Comparison of ENCODE assay signal across 21 cellular contexts in the genomic region with DNA sequence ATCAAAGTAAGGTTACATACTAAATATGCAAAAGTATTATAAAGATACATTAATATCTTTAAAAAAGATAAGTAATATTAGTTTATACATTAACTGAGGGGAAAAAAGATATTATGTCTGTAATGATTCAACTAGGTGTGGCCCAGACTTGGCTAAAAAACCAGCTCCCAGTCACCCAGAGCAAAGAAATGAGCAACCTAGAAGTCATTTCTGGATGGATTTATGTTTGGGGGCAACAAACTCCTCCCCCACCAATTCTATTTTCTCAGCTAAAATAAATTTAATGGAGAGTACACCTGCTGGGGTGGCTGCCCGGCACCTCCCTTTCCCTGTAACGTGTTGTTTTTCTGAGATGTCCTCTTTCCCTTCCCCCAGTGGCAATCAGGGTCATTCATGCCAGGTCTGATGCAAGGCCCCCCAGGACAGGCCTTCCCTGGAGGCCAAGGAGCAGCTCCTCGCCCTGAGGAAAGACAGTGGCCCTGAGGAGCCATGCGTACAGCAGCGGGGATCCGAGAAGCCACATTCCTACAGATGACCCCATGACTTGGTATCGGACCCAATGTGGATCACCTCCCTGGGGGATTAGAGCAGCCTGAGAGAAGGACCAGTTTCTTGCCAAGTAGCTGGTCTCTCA.
A peak's percentile ranks its signal among the peaks of the same experiment; 100 is the strongest.
DNase-seq lines count a peak whose midpoint lies in the region; ATAC-seq, FAIRE-seq and TF ChIP-seq lines count a peak whose summit lies in the region.
"Had no signal": no experiment of that assay in that cellular context is flagged by ENCODE, and none has a peak within 500 bp of the region (broad histone marks: within the 10 kb centered on the region; RNA-seq: fewer than 3 reads in every experiment).

No MANE protein-coding gene starts in this region.

- H4K8ac ChIP-seq in mesendoderm (ENCODE audit: low read depth, low read length): no peak overlapping the region

- no peak overlapping the region for H3K4ac ChIP-seq in mesendoderm (ENCODE audit: low read depth, low read length)

- H2AK5ac ChIP-seq in mesendoderm (ENCODE audit: low read length): no peak overlapping the region

- H3K79me2 ChIP-seq in mesendoderm (ENCODE audit: control insufficient read depth, insufficient read depth, low read length): no peaks in the 10 kb centered on the region

- no peak overlapping the region for H2BK120ac ChIP-seq in mesendoderm (ENCODE audit: low read depth, low read length)

- no peaks in the 10 kb centered on the region for H3K9me3 ChIP-seq in lower lobe of right lung
- H3K9me3 ChIP-seq in upper lobe of right lung: no peaks in the 10 kb centered on the region
- H3K9me3 ChIP-seq: prostate gland had no signal

- no peak overlapping the region for H3K4me2 ChIP-seq in mesendoderm (ENCODE audit: low read length)

- no peak overlapping the region for H3K4me3 ChIP-seq in bronchial epithelial cell (ENCODE audit: low read depth, low read length)
- H3K4me3 ChIP-seq in lower lobe of right lung: no peak overlapping the region
- H3K4me3 ChIP-seq in upper lobe of right lung: no peak overlapping the region
- H3K4me3 ChIP-seq in mesendoderm (ENCODE audit: low read length): no peak overlapping the region
- H3K4me3 ChIP-seq: prostate gland had no signal

- FAIRE-seq in bronchial epithelial cell (lab: Jason Lieb, UNC): no peak
- FAIRE-seq: A204.1, frontal cortex had no signal

- peaks cover 66% of the 10 kb centered on the region for H3K4me1 ChIP-seq in lower lobe of right lung
- H3K4me1 ChIP-seq in upper lobe of right lung: peaks cover 24% of the 10 kb centered on the region
- H3K4me1 ChIP-seq in mesendoderm (ENCODE audit: control insufficient read depth, low read depth, low read length): no peaks in the 10 kb centered on the region

- intact Hi-C loops in left cardiac atrium (cut with DNase I): no loop called here
- intact Hi-C loops in cardiac septum (cut with DNase I): no loop called here
- intact Hi-C loops in lower lobe of right lung (cut with DNase I): no loop called here
- intact Hi-C loops in upper lobe of right lung (cut with DNase I): loop anchor here (2.0 kb wide), 1 partner anchor 28 kb away; no protein-coding TSS in a partner anchor

- H3K27me3 ChIP-seq in bronchial epithelial cell (ENCODE audit: control insufficient read depth, insufficient read depth, low read length) (no peaks in the 10 kb centered on the region), lower lobe of right lung (ENCODE audit: low read depth) (no peaks in the 10 kb centered on the region), upper lobe of right lung (no peaks in the 10 kb centered on the region), mesendoderm (ENCODE audit: insufficient read depth, low read length, poor library complexity) (no peaks in the 10 kb centered on the region)

- WGBS in mesendoderm (ENCODE audit: extremely low coverage, insufficient coverage, low lambda C conversion rate): no CpG with 5 or more reads among the region's 7 CpGs

- H3K18ac ChIP-seq in mesendoderm (ENCODE audit: low read length): no peak overlapping the region

- H3K56ac ChIP-seq in mesendoderm (ENCODE audit: low read length): no peak overlapping the region

- no peak overlapping the region for H3K23ac ChIP-seq in mesendoderm (ENCODE audit: low read length)

- peak overlapping the region; percentile 40 for H3K27ac ChIP-seq in lower lobe of right lung
- H3K27ac ChIP-seq in upper lobe of right lung: peak overlapping the region; percentile 33
- H3K27ac ChIP-seq in mesendoderm (ENCODE audit: low read depth, low read length): no peak overlapping the region
- H3K27ac ChIP-seq: prostate gland had no signal

- DNase-seq in left cardiac atrium: no peak
- no peak for DNase-seq in cardiac septum (ENCODE audit: low spot score)
- DNase-seq in bronchial epithelial cell (ENCODE audit: low read depth): peak; percentile 79
- no peak for DNase-seq in lower lobe of right lung
- DNase-seq in upper lobe of right lung: no peak
- no peak for DNase-seq in mesendoderm
- DNase-seq: C1 segment of cervical spinal cord; cerebellar nuclear complex; DMS79 treated with DMSO at 0.1 percent for 48 hours; effector memory CD4-positive, alpha-beta T cell; left ventricle myocardium superior; MV-4-11; naive B cell; NCI-H1930; NCI-H446; SHP77 treated with DMSO at 0.1 percent for 48 hours had no signal

- H2BK5ac ChIP-seq in mesendoderm (ENCODE audit: low read length): no peak overlapping the region

- ATAC-seq in left cardiac atrium (peak; percentile 33 to 45), lower lobe of right lung (no peak), upper lobe of right lung (no peak), HG03571 (IDR thresholded peaks at IDR 0.05; ENCODE audit: unreplicated experiment) (no peak), HG03280 (IDR thresholded peaks at IDR 0.05; ENCODE audit: unreplicated experiment) (no peak)

- TF ChIP-seq CTCF in bronchial epithelial cell (IDR thresholded peaks at IDR 0.05; ENCODE audit: insufficient read depth, low read length, severe bottlenecking) (no peak), lower lobe of right lung (IDR thresholded peaks at IDR 0.05) (no peak), upper lobe of right lung (IDR thresholded peaks at IDR 0.05) (no peak)

- no peak overlapping the region for H2BK15ac ChIP-seq in mesendoderm (replicated peaks; ENCODE audit: low read depth)

- no peak overlapping the region for H3K9ac ChIP-seq in mesendoderm (ENCODE audit: low read length)

- H3K36me3 ChIP-seq in bronchial epithelial cell (ENCODE audit: control insufficient read depth, insufficient read depth, low read length): peaks cover 2% of the 10 kb centered on the region
- H3K36me3 ChIP-seq in lower lobe of right lung: no peaks in the 10 kb centered on the region
- no peaks in the 10 kb centered on the region for H3K36me3 ChIP-seq in upper lobe of right lung
- no peaks in the 10 kb centered on the region for H3K36me3 ChIP-seq in mesendoderm (ENCODE audit: control insufficient read depth, insufficient read depth, low read length)
- H3K36me3 ChIP-seq: prostate gland had no signal

- no peaks in the 10 kb centered on the region for H3K79me1 ChIP-seq in mesendoderm (ENCODE audit: low read length)

- H4K5ac ChIP-seq in mesendoderm (ENCODE audit: low read length): no peak overlapping the region

Comparison
In these comparisons a context has a peak if more than half of its experiments do, and no peak if none do; other contexts are left out.
1. ATAC-seq: peak in left cardiac atrium (2 of 2); none in lower lobe of right lung (0 of 2), upper lobe of right lung (single experiment), HG03571 (single experiment) and HG03280 (single experiment).